In genomic region chr6:125658125-125658524, GRCh38 we compare ENCODE assay signal across 22 cellular contexts.
"Had no signal": no experiment of that assay in that cellular context is flagged by ENCODE, and none has a peak within 500 bp of the region (broad histone marks: within the 10 kb centered on the region; RNA-seq: fewer than 3 reads in every experiment).

No MANE protein-coding gene starts in this region.

- H3K9me3 ChIP-seq: esophagus muscularis mucosa, neutrophil, uterus had no signal

- H3K36me3 ChIP-seq: esophagus muscularis mucosa, heart right ventricle, neutrophil, uterus had no signal

- DNase-seq: activated B cell treated with CpG ODN at 0.5 μM for 24 hours; activated CD4-positive, alpha-beta T cell treated with anti-CD3 and anti-CD28 coated beads, Interleukin-2, amount 50 U/mL, for 1 hour; activated CD8-positive, alpha-beta T cell treated with anti-CD3 and anti-CD28 coated beads for 36 hours; activated naive CD8-positive, alpha-beta T cell treated with anti-CD3 and anti-CD28 coated beads, Interleukin-2, amount 50 U/mL, for 24 hours; activated T-cell treated with anti-CD3 and anti-CD28 coated beads, Interleukin-2, amount 50 U/mL, for 4 hours; amygdala; central memory CD4-positive, alpha-beta T cell; dermis blood vessel endothelial cell; effector CD4-positive, alpha-beta T cell; foreskin keratinocyte; heart right ventricle; naive B cell; nephron progenitor cell; retina; stimulated activated CD4-positive, alpha-beta T cell treated with anti-CD3 and anti-CD28 coated beads, Interleukin-4, amount 100 ng/mL, for 4 hours; stimulated activated CD8-positive, alpha-beta memory T cell treated with anti-CD3 and anti-CD28 coated beads, Interleukin-4, amount 100 ng/mL, for 48 hours; stimulated activated naive CD8-positive, alpha-beta T cell treated with anti-CD3 and anti-CD28 coated beads, Interleukin-15, amount 100 ng/mL, for 72 hours; substantia nigra; uterus had no signal

- H3K4me3 ChIP-seq: esophagus muscularis mucosa, heart right ventricle, skin epidermis, uterus had no signal

- H3K27ac ChIP-seq: foreskin keratinocyte, neutrophil, skin epidermis, uterus had no signal

- H3K4me1 ChIP-seq: foreskin keratinocyte, uterus had no signal

- H3K27me3 ChIP-seq: esophagus muscularis mucosa, heart right ventricle, neutrophil, uterus had no signal
